Comparison of ENCODE assay signal across 10 cellular contexts in the genomic region with DNA sequence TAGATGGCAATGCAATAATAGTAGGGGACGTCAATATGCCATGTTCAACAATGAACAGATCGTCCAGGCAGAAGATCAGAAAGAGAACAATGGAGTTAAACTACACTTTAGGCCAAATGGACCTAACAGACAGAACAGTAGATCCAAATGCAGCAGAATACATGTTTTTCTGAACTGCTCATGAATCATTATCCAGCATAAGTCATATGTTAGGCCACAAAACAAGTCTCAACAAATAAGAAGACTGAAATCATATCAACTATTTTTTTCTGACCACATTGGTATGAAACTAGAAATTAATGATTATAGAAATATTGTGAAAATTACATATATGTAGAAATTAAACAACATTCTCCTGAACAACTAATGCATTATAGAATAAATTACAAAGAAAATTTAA. TPM values are rescaled to one million over a fixed set of nuclear protein-coding genes. Genes with fewer than 3 reads are reported as not detected.
"Had no signal": no experiment of that assay in that cellular context is flagged by ENCODE, and none has a peak within 500 bp of the region (broad histone marks: within the 10 kb centered on the region; RNA-seq: fewer than 3 reads in every experiment).

No MANE protein-coding gene starts in this region.

- H2AFZ ChIP-seq: GM23338 had no signal

- DNase-seq: H9, HCEC 1CT, IMR-90 had no signal

- H3K4me3 ChIP-seq: GM23338, K562 had no signal

- FAIRE-seq: H1, H54, HTR-8/SVneo, K562 had no signal

- H3K27ac ChIP-seq: HL-60 had no signal

- H3K4me2 ChIP-seq: GM23338 had no signal

- ATAC-seq: GM23338, K562 had no signal

RNA-seq across cellular contexts. Expression of a gene that starts 10.2 kb away (rescaled TPM):
- total RNA-seq: GM23338, H1, H9, HT-29, IMR-90, K562 had no signal
- polyA plus RNA-seq: GM23338, H1, IMR-90, K562 had no signal
